Comparison of ENCODE assay signal across 1 cellular context in the genomic region with DNA sequence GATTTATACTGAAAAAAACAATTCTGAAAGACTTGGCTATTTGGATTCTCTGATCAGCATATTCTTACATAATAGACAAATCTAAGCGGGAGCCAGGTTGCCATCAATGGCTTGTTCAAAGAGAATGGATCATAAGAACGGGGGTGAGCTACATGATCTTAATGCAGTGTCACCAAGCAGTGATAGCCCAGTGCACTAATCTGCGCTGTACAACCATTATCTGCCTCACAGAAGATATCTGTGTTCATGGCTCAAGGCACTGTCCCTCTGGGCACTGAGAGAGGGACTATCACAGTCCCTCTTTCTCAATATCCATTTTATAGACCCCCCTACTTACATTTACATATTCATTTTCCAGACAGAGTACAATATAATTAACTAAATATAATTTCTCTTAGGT.
TF ChIP-seq lines count a peak whose summit lies in the region.

No MANE protein-coding gene starts in this region.

TF ChIP-seq in K562, 482 proteins besides CTCF, POLR2A, EP300 and RAD21 (continued from another document):
- TF ChIP-seq, protein P1, sequence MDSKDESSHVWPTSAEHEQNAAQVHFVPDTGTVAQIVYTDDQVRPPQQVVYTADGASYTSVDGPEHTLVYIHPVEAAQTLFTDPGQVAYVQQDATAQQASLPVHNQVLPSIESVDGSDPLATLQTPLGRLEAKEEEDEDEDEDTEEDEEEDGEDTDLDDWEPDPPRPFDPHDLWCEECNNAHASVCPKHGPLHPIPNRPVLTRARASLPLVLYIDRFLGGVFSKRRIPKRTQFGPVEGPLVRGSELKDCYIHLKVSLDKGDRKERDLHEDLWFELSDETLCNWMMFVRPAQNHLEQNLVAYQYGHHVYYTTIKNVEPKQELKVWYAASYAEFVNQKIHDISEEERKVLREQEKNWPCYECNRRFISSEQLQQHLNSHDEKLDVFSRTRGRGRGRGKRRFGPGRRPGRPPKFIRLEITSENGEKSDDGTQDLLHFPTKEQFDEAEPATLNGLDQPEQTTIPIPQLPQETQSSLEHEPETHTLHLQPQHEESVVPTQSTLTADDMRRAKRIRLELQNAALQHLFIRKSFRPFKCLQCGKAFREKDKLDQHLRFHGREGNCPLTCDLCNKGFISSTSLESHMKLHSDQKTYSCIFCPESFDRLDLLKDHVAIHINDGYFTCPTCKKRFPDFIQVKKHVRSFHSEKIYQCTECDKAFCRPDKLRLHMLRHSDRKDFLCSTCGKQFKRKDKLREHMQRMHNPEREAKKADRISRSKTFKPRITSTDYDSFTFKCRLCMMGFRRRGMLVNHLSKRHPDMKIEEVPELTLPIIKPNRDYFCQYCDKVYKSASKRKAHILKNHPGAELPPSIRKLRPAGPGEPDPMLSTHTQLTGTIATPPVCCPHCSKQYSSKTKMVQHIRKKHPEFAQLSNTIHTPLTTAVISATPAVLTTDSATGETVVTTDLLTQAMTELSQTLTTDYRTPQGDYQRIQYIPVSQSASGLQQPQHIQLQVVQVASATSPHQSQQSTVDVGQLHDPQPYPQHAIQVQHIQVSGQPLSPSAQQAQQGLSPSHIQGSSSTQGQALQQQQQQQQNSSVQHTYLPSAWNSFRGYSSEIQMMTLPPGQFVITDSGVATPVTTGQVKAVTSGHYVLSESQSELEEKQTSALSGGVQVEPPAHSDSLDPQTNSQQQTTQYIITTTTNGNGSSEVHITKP (IDR thresholded peaks at IDR 0.05; ENCODE audit: partially characterized antibody): peak; percentile 71
